ENCODE assay signal across 10 cellular contexts in genomic region chr6:108621117-108621516, GRCh38.
DNase-seq lines count a peak whose midpoint lies in the region; ATAC-seq, FAIRE-seq and TF ChIP-seq lines count a peak whose summit lies in the region.
"Had no signal": no experiment of that assay in that cellular context is flagged by ENCODE, and none has a peak within 500 bp of the region (broad histone marks: within the 10 kb centered on the region; RNA-seq: fewer than 3 reads in every experiment).

No MANE protein-coding gene starts in this region.

- H3K4me3 ChIP-seq in MM.1S (ENCODE audit: low read length): peak overlapping the region; percentile 12; the same call in 1 of the 2 replicates
- H3K4me3 ChIP-seq in endothelial cell of umbilical vein (replicated peaks in 1 of 3; ENCODE audit: insufficient read depth in 1 of 3, low read depth in 1 of 3, low read length in 3 of 3): no peak overlapping the region
- H3K4me3 ChIP-seq: SJSA1 had no signal

- POLR2A ChIA-PET in endothelial cell of umbilical vein (lab: Charles Lee): no interaction called here

- H3K9me3 ChIP-seq in MM.1S (replicated peaks; ENCODE audit: insufficient read depth, low read length): no peaks in the 10 kb centered on the region
- H3K9me3 ChIP-seq in endothelial cell of umbilical vein (replicated peaks; ENCODE audit: control insufficient read depth, insufficient read depth, low read length): no peaks in the 10 kb centered on the region
- H3K9me3 ChIP-seq: SJSA1 had no signal

- H3K36me3 Mint-ChIP-seq in Calu3 (ENCODE audit: insufficient read depth, unreplicated experiment): peaks cover 7% of the 10 kb centered on the region
- peaks cover 4% of the 10 kb centered on the region for H3K36me3 Mint-ChIP-seq in mesothelial cell of epicardium

- H3K4me2 ChIP-seq in MM.1S (ENCODE audit: low read depth, low read length): peak overlapping the region; percentile 88
- no peak overlapping the region for H3K4me2 ChIP-seq in endothelial cell of umbilical vein (ENCODE audit: insufficient read depth, low read length)

- no peaks in the 10 kb centered on the region for H3K27me3 Mint-ChIP-seq in Calu3 (ENCODE audit: unreplicated experiment)
- no peaks in the 10 kb centered on the region for H3K27me3 Mint-ChIP-seq in mesothelial cell of epicardium (ENCODE audit: low read depth)

- H4K20me1 ChIP-seq in MM.1S (ENCODE audit: insufficient read depth, low read length): peaks cover 5% of the 10 kb centered on the region; the same call in 1 of the 2 replicates
- no peaks in the 10 kb centered on the region for H4K20me1 ChIP-seq in endothelial cell of umbilical vein (replicated peaks; ENCODE audit: control insufficient read depth, extremely low read depth, insufficient read depth, low read length)

- dilution Hi-C loops in endothelial cell of umbilical vein (cut with MboI; ENCODE audit: extremely low pct_ligation_motif_present, low sequenced_read_pairs): no loop called here

- in situ Hi-C loops in GM13977 (cut with MboI; ENCODE audit: low pct_unique_long_range_greater_than_20kb, low sequenced_read_pairs, unreplicated experiment): no loop called here

- H3K4me3 Mint-ChIP-seq in Calu3 (ENCODE audit: low read depth, unreplicated experiment) (no peak overlapping the region), mesothelial cell of epicardium (no peak overlapping the region)

- TF ChIP-seq POLR2A in endothelial cell of umbilical vein (IDR thresholded peaks at IDR 0.05; ENCODE audit: low read depth, low read length): no peak

- H3K4me1 Mint-ChIP-seq in Calu3 (ENCODE audit: low read depth, unreplicated experiment) (peaks cover 31% of the 10 kb centered on the region), mesothelial cell of epicardium (peaks cover 52% of the 10 kb centered on the region)

- CTCF ChIA-PET in endothelial cell of umbilical vein (lab: Charles Lee): interaction anchor here (1.0 kb wide), 1 partner anchor 33 kb away, joined by 3 read pairs; no protein-coding TSS in a partner anchor
- CTCF ChIA-PET in Calu3 (lab: Charles Lee): interaction anchor here (0.6 kb wide), 1 partner anchor 115 kb away, joined by 5 read pairs; no protein-coding TSS in a partner anchor

- peak; percentile 85 for DNase-seq in EH (ENCODE audit: low read depth)
- no peak for DNase-seq in MM.1S
- DNase-seq in endothelial cell of umbilical vein (ENCODE audit: low read depth, low spot score): peak; percentile 34
- DNase-seq in renal cortical epithelial cell (ENCODE audit: low read depth): peak; percentile 84
- DNase-seq in Calu3: no peak
- DNase-seq in mesothelial cell of epicardium (ENCODE audit: low spot score in 2 of 2, unreplicated experiment in 2 of 2): no peak
- no peak for DNase-seq in GM13977 (ENCODE audit: low spot score)

- H3K4me1 ChIP-seq in MM.1S (ENCODE audit: low read length) (peaks cover 89% of the 10 kb centered on the region), endothelial cell of umbilical vein (ENCODE audit: control insufficient read depth, extremely low read depth, insufficient read depth, low read length) (peaks cover 13% of the 10 kb centered on the region)

- H3K9me3 Mint-ChIP-seq in Calu3 (ENCODE audit: low read depth, unreplicated experiment) (no peaks in the 10 kb centered on the region), mesothelial cell of epicardium (no peaks in the 10 kb centered on the region)

- intact Hi-C loops in endothelial cell of umbilical vein (cut with micrococcal nuclease): no loop called here
- intact Hi-C loops in Calu3 (cut with micrococcal nuclease; ENCODE audit: unreplicated experiment): no loop called here

- FAIRE-seq in endothelial cell of umbilical vein (lab: Jason Lieb, UNC): peak; percentile 78
- FAIRE-seq: colon had no signal

- H3K36me3 ChIP-seq in MM.1S (replicated peaks; ENCODE audit: insufficient read depth, low read length) (no peaks in the 10 kb centered on the region; the same call in 1 of the 2 replicates), endothelial cell of umbilical vein (ENCODE audit: control insufficient read depth in 2 of 2, extremely low read depth in 1 of 2, insufficient read depth in 2 of 2, low read length in 2 of 2) (no peaks in the 10 kb centered on the region)
- H3K36me3 ChIP-seq: SJSA1 had no signal

- H3K79me2 ChIP-seq in MM.1S (ENCODE audit: low read length): peaks cover 100% of the 10 kb centered on the region
- no peaks in the 10 kb centered on the region for H3K79me2 ChIP-seq in endothelial cell of umbilical vein (ENCODE audit: control insufficient read depth, insufficient read depth, low read length)

- H3K27me3 ChIP-seq in MM.1S (replicated peaks; ENCODE audit: insufficient read depth, low read length): no peaks in the 10 kb centered on the region
- no peaks in the 10 kb centered on the region for H3K27me3 ChIP-seq in endothelial cell of umbilical vein (ENCODE audit: control insufficient read depth in 2 of 2, insufficient read depth in 2 of 2, low read length in 2 of 2)
- H3K27me3 ChIP-seq: SJSA1 had no signal

- no peak for ATAC-seq in GM18868 (IDR thresholded peaks at IDR 0.05; ENCODE audit: unreplicated experiment)

- H3K9me2 ChIP-seq in MM.1S (replicated peaks; ENCODE audit: insufficient read depth, low read length): no peaks in the 10 kb centered on the region

- H3K27ac ChIP-seq in MM.1S (ENCODE audit: low read length) (peak overlapping the region; percentile 97), endothelial cell of umbilical vein (ENCODE audit: insufficient read depth, low read depth, low read length) (no peak overlapping the region)
- H3K27ac ChIP-seq: SJSA1 had no signal

- no peaks in the 10 kb centered on the region for H3K9me1 ChIP-seq in endothelial cell of umbilical vein (replicated peaks; ENCODE audit: control insufficient read depth, extremely low read depth, insufficient read depth, low read length)

- H3F3A ChIP-seq in MM.1S (ENCODE audit: insufficient read depth, low read length): peaks cover 91% of the 10 kb centered on the region

- H3K27ac Mint-ChIP-seq in Calu3 (ENCODE audit: unreplicated experiment): no peak overlapping the region
- no peak overlapping the region for H3K27ac Mint-ChIP-seq in mesothelial cell of epicardium

- no peak for TF ChIP-seq CTCF in MM.1S (IDR thresholded peaks at IDR 0.05; ENCODE audit: low read length)
- TF ChIP-seq CTCF in endothelial cell of umbilical vein (IDR thresholded peaks at IDR 0.05; ENCODE audit: extremely low read depth in 1 of 2, insufficient read depth in 1 of 2, low read depth in 1 of 2, low read length in 2 of 2): no peak
- TF ChIP-seq CTCF in Calu3 (IDR thresholded peaks at IDR 0.05; ENCODE audit: unreplicated experiment): no peak
- TF ChIP-seq CTCF in mesothelial cell of epicardium (IDR thresholded peaks at IDR 0.05; ENCODE audit: unreplicated experiment): no peak
- no peak for TF ChIP-seq CTCF in GM13977 (IDR thresholded peaks at IDR 0.05; ENCODE audit: extremely low read depth, insufficient read depth, missing control alignments)

- H2AFZ ChIP-seq in MM.1S (ENCODE audit: low read length) (no peak overlapping the region), endothelial cell of umbilical vein (ENCODE audit: low read depth, low read length) (no peak overlapping the region)

- BruUV-seq in endothelial cell of umbilical vein (replicated peaks; lab: Mats Ljungman, UMichigan) (no TSS peak), Calu3 (replicated peaks; lab: Mats Ljungman, UMichigan) (no TSS peak)

- peak overlapping the region; percentile 90 for H3K9ac ChIP-seq in MM.1S (ENCODE audit: low read length)
- no peak overlapping the region for H3K9ac ChIP-seq in endothelial cell of umbilical vein (replicated peaks; ENCODE audit: extremely low read depth, insufficient read depth, low read length)

TF ChIP-seq in endothelial cell of umbilical vein, 7 proteins besides CTCF, POLR2A, EP300 and RAD21:
- TF ChIP-seq FOS (IDR thresholded peaks at IDR 0.05; ENCODE audit: borderline replicate concordance, insufficient read depth, low read length) (peak; percentile 61), EZH2 (IDR thresholded peaks at IDR 0.05; ENCODE audit: borderline replicate concordance, low read depth, low read length, severe bottlenecking) (no peak)

Comparison
In these comparisons a context has a peak if more than half of its experiments do, and no peak if none do; other contexts are left out.
1. DNase-seq: peak in EH (single experiment), endothelial cell of umbilical vein (single experiment) and renal cortical epithelial cell (single experiment); none in MM.1S (single experiment), Calu3 (single experiment), mesothelial cell of epicardium (0 of 2) and GM13977 (single experiment).